1 cellular context compared by ENCODE assay signal in the genomic region with DNA sequence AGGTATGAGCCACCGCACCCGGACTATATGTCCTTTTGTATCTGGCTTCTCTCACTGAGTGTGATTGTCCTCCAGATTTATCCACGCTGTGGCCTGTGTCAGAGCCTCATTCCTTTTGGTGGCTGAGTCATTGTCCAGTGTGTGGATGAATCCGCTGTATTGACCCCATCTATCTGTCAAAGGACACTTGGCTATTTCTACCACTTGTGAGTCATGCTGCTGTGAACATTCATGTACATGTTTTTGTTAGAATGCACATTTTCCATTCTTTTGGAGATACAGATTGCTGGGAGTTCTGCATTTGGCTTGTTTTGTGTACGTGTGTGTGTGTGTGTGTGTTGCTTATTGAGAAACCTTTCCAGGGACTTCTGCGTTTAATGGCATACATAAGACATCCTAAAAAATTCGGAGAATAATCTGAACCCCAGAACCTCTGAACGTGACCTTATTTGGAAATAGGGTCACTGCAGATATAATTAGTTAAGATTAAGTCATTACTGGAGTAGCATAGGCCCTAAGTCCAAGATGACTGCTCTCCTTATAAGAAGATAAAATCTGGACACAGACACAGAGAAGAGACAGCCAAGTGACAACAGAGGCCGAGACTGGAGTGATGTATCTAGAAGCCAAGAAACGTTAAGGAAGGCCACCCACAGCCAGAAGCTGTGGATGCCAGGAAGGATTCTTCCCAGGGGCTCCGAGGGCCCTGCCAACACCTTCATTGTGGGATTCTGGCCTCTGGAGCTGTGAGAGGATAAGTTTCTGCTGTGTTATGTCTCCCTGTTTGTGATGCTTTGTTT.
A peak's percentile ranks its signal among the peaks of the same experiment; 100 is the strongest.
TF ChIP-seq lines count a peak whose summit lies in the region.

No MANE protein-coding gene starts in this region.

TF ChIP-seq in liver, 16 proteins besides CTCF, POLR2A, EP300 and RAD21 (continued from another document):
- TF ChIP-seq, protein P1, sequence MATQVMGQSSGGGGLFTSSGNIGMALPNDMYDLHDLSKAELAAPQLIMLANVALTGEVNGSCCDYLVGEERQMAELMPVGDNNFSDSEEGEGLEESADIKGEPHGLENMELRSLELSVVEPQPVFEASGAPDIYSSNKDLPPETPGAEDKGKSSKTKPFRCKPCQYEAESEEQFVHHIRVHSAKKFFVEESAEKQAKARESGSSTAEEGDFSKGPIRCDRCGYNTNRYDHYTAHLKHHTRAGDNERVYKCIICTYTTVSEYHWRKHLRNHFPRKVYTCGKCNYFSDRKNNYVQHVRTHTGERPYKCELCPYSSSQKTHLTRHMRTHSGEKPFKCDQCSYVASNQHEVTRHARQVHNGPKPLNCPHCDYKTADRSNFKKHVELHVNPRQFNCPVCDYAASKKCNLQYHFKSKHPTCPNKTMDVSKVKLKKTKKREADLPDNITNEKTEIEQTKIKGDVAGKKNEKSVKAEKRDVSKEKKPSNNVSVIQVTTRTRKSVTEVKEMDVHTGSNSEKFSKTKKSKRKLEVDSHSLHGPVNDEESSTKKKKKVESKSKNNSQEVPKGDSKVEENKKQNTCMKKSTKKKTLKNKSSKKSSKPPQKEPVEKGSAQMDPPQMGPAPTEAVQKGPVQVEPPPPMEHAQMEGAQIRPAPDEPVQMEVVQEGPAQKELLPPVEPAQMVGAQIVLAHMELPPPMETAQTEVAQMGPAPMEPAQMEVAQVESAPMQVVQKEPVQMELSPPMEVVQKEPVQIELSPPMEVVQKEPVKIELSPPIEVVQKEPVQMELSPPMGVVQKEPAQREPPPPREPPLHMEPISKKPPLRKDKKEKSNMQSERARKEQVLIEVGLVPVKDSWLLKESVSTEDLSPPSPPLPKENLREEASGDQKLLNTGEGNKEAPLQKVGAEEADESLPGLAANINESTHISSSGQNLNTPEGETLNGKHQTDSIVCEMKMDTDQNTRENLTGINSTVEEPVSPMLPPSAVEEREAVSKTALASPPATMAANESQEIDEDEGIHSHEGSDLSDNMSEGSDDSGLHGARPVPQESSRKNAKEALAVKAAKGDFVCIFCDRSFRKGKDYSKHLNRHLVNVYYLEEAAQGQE (IDR thresholded peaks at IDR 0.05): no peak
- TF ChIP-seq JUND (IDR thresholded peaks at IDR 0.05) (peak; percentile 86), HNF4G (IDR thresholded peaks at IDR 0.05) (no peak), SP1 (IDR thresholded peaks at IDR 0.05) (peak; percentile 21), YY1 (IDR thresholded peaks at IDR 0.05) (no peak)
- TF ChIP-seq, protein P2, sequence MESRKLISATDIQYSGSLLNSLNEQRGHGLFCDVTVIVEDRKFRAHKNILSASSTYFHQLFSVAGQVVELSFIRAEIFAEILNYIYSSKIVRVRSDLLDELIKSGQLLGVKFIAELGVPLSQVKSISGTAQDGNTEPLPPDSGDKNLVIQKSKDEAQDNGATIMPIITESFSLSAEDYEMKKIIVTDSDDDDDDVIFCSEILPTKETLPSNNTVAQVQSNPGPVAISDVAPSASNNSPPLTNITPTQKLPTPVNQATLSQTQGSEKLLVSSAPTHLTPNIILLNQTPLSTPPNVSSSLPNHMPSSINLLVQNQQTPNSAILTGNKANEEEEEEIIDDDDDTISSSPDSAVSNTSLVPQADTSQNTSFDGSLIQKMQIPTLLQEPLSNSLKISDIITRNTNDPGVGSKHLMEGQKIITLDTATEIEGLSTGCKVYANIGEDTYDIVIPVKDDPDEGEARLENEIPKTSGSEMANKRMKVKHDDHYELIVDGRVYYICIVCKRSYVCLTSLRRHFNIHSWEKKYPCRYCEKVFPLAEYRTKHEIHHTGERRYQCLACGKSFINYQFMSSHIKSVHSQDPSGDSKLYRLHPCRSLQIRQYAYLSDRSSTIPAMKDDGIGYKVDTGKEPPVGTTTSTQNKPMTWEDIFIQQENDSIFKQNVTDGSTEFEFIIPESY (IDR thresholded peaks at IDR 0.05): no peak
- TF ChIP-seq, protein P3, sequence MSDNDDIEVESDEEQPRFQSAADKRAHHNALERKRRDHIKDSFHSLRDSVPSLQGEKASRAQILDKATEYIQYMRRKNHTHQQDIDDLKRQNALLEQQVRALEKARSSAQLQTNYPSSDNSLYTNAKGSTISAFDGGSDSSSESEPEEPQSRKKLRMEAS (IDR thresholded peaks at IDR 0.05): no peak
